In the genomic region with DNA sequence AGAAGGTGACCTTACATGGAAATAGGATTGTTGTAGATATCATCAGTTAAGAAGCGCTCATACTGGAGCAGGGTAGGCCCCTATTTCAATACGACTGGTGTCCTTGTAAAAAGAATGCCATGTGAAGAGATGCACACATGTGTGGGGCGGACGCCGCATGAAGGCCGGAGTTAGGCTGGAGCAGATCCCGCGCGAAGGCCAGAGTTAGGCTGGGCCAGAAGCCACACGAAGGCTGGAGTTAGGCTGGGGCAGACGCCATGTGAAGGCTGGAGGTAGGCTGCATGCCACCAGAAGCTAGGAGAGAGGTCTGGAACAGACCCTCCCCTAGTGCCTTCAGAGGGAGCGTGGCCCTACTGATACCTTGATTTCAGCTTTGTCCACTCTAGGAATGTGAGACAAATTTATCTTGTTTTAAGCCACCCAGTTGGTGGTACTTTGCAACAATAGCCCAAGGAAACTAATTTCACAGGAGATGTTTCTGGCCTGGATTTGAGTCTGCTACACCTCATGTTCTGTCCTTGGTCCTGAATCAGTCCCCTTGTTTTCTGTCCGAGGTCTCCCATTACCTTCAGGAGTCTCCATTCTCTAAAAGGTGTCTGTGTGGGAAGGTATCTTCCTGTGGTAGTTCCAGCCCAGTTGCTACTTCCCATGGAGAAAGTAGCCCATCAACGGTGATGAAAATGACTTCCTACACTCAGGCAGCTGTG, we compare ENCODE assay signal across 21 cellular contexts.
A peak's percentile ranks its signal among the peaks of the same experiment; 100 is the strongest.
DNase-seq lines count a peak whose midpoint lies in the region; ATAC-seq, FAIRE-seq and TF ChIP-seq lines count a peak whose summit lies in the region.
"Had no signal": no experiment of that assay in that cellular context is flagged by ENCODE, and none has a peak within 500 bp of the region (broad histone marks: within the 10 kb centered on the region; RNA-seq: fewer than 3 reads in every experiment).

No MANE protein-coding gene starts in this region.

- in situ Hi-C loops in GM12878 (cut with MboI): no loop called here
- in situ Hi-C loops in HepG2 (cut with HindIII; ENCODE audit: extremely low pct_ligation_motif_present, low pct_unique_long_range_greater_than_20kb): no loop called here

- no TSS peak for BruUV-seq in GM12878 (replicated peaks; lab: Mats Ljungman, UMichigan)
- no TSS peak for BruUV-seq in HepG2 (replicated peaks; lab: Mats Ljungman, UMichigan)

- POLR2A ChIA-PET in HEK293 (lab: Yijun Ruan, JAX): no interaction called here
- POLR2A ChIA-PET in GM12878 (lab: Charles Lee): no interaction called here
- POLR2A ChIA-PET in HepG2 (lab: Yijun Ruan, JAX): no interaction called here
- POLR2A ChIA-PET in HEK293T (lab: Yijun Ruan, JAX): no interaction called here

- peak; percentile 21 for DNase-seq in AG08395 (ENCODE audit: low spot score)
- DNase-seq in GM12878 (ENCODE audit: low read depth, low spot score): no peak
- no peak for DNase-seq in HepG2 (ENCODE audit: low spot score)
- no peak for DNase-seq in mucosa of gallbladder (ENCODE audit: low spot score)
- DNase-seq in HEK293T (ENCODE audit: extremely low spot score): no peak
- DNase-seq in amniotic stem cell (lab: John Stamatoyannopoulos, UW): no peak
- DNase-seq in A172 (ENCODE audit: low spot score): no peak
- DNase-seq: ACHN; Calu3; CD4-positive, alpha-beta T cell; DMS79 treated with DMSO at 0.1 percent for 48 hours; GF-D8; NCI-H1092; NCI-H345; NCI-H69; NK-92 treated with Interleukin-12 subunit alpha and Interleukin-12 subunit beta, amount 100 ng/mL, for 24 hours; PC-9 had no signal

- H3K4me1 ChIP-seq in HEK293 (ENCODE audit: control insufficient read depth, insufficient read depth, low read length): 0 out of 2 replicates have a peak, but pooled peaks cover 4% of the 10 kb centered on the region
- no peaks in the 10 kb centered on the region for H3K4me1 ChIP-seq in GM12878 (ENCODE audit: control insufficient read depth, insufficient read depth, low read length)
- H3K4me1 ChIP-seq in HepG2 (ENCODE audit: insufficient read depth, low read length): peaks cover 14% of the 10 kb centered on the region

- no peak overlapping the region for H3K4me2 ChIP-seq in GM12878 (ENCODE audit: control insufficient read depth, insufficient read depth)
- no peak overlapping the region for H3K4me2 ChIP-seq in HepG2 (ENCODE audit: low read depth, low read length)
- H3K4me2 ChIP-seq: PC-9 had no signal

- H3K9ac ChIP-seq in GM12878 (ENCODE audit: control insufficient read depth, insufficient read depth, low read length): no peak overlapping the region
- no peak overlapping the region for H3K9ac ChIP-seq in HepG2 (ENCODE audit: insufficient read depth, low read depth, low read length)

- TF ChIP-seq POLR2A in GM12878 (IDR thresholded peaks at IDR 0.05; ENCODE audit: low read depth, low read length): no peak
- TF ChIP-seq POLR2A in HepG2 (IDR thresholded peaks at IDR 0.05; ENCODE audit: insufficient read depth in 1 of 2, low read depth in 2 of 2, low read length in 2 of 2): no peak

- 46% methylated on average over 14 of the region's 14 CpGs for WGBS in GM12878 (ENCODE audit: insufficient coverage, insufficient replicate concordance, low lambda C conversion rate, missing lambda C conversion rate)
- WGBS in HepG2 (ENCODE audit: low lambda C conversion rate): 94% methylated on average over 14 of the region's 14 CpGs

- no peak for TF ChIP-seq EP300 in GM12878 (IDR thresholded peaks at IDR 0.05; ENCODE audit: borderline replicate concordance in 1 of 2, control insufficient read depth in 1 of 2, low read depth in 2 of 2, low read length in 2 of 2)
- TF ChIP-seq EP300 in HepG2 (IDR thresholded peaks at IDR 0.05; ENCODE audit: low read depth in 2 of 2, low read length in 2 of 2): no peak
- no peak for TF ChIP-seq EP300 in HepG2 (CRISPR knock-in tag; IDR thresholded peaks at IDR 0.05; ENCODE audit: borderline replicate concordance)

- no peaks in the 10 kb centered on the region for H3K9me3 ChIP-seq in HEK293 (ENCODE audit: control insufficient read depth, insufficient read depth, low read depth, low read length)
- no peaks in the 10 kb centered on the region for H3K9me3 ChIP-seq in GM12878 (replicated peaks; ENCODE audit: control insufficient read depth, insufficient read depth, low read length)
- no peaks in the 10 kb centered on the region for H3K9me3 ChIP-seq in HepG2 (ENCODE audit: low read length)

- CTCF ChIA-PET in HEK293 (lab: Yijun Ruan, JAX): interaction anchor here (1.0 kb wide), 1 partner anchor 12 kb away, joined by 3 read pairs; no protein-coding TSS in a partner anchor
- CTCF ChIA-PET in GM12878 (lab: Yijun Ruan, JAX): no interaction called here
- CTCF ChIA-PET in HepG2 (lab: Yijun Ruan, JAX; ENCODE audit: low intra/inter-chr PET ratio, low total read pairs): no interaction called here
- CTCF ChIA-PET in HEK293T (lab: Yijun Ruan, JAX): no interaction called here

- FAIRE-seq in GM12878 (lab: Jason Lieb, UNC) (no peak), HepG2 (lab: Jason Lieb, UNC) (no peak)
- FAIRE-seq: H1 had no signal

- intact Hi-C loops in GM12878 (cut with micrococcal nuclease; ENCODE audit: unreplicated experiment) (no loop called here), HepG2 (cut with micrococcal nuclease; ENCODE audit: unreplicated experiment) (no loop called here)

- ATAC-seq in GM12878 (no peak), HepG2 (peak; percentile 41)
- ATAC-seq: Right ventricle myocardium inferior had no signal

- no peak for TF ChIP-seq CTCF in HEK293 (tag by site-specific recombination; IDR thresholded peaks at IDR 0.05)
- no peak for TF ChIP-seq CTCF in GM12878 (IDR thresholded peaks at IDR 0.05 in 2 of 3, conservative IDR thresholded peaks at IDR 0.05 in 1 of 3; ENCODE audit: control insufficient read depth in 2 of 3, extremely low read depth in 1 of 3, insufficient read depth in 1 of 3, low read depth in 3 of 3, low read length in 3 of 3)
- TF ChIP-seq CTCF in HepG2 (CRISPR knock-in tag; IDR thresholded peaks at IDR 0.05): no peak

- TF ChIP-seq RAD21 in GM12878 (IDR thresholded peaks at IDR 0.05; ENCODE audit: insufficient read depth, low read depth, low read length) (no peak), HepG2 (CRISPR knock-in tag; IDR thresholded peaks at IDR 0.05) (no peak)

- no peaks in the 10 kb centered on the region for H3K27me3 ChIP-seq in GM12878 (replicated peaks in 1 of 2; ENCODE audit: control insufficient read depth in 2 of 2, insufficient read depth in 2 of 2, low read length in 1 of 2)
- H3K27me3 ChIP-seq in HepG2 (ENCODE audit: control insufficient read depth in 1 of 2, insufficient read depth in 2 of 2, low read length in 2 of 2): no peaks in the 10 kb centered on the region

- H3K79me2 ChIP-seq in GM12878 (ENCODE audit: control insufficient read depth, insufficient read depth, low read length) (no peaks in the 10 kb centered on the region), HepG2 (ENCODE audit: insufficient read depth, low read length) (no peaks in the 10 kb centered on the region)

- H4K20me1 ChIP-seq in GM12878 (ENCODE audit: control insufficient read depth, insufficient read depth) (no peaks in the 10 kb centered on the region), HepG2 (ENCODE audit: insufficient read depth, low read length) (no peaks in the 10 kb centered on the region)

- H3K4me3 ChIP-seq in HEK293 (ENCODE audit: low read depth, low read length): no peak overlapping the region
- H3K4me3 ChIP-seq in GM12878: no peak overlapping the region
- no peak overlapping the region for H3K4me3 ChIP-seq in HepG2 (replicated peaks in 1 of 3; ENCODE audit: insufficient read depth in 1 of 3, low read depth in 2 of 3, low read length in 3 of 3)
- H3K4me3 ChIP-seq: PC-9, SK-N-MC had no signal

- SMC1A ChIA-PET in GM12878 (lab: Charles Lee; ENCODE audit: uncharacterized antibody, unreplicated experiment): no interaction called here

- H3K36me3 ChIP-seq in HEK293 (ENCODE audit: control insufficient read depth in 2 of 2, insufficient read depth in 1 of 2, low read length in 2 of 2): no peaks in the 10 kb centered on the region
- no peaks in the 10 kb centered on the region for H3K36me3 ChIP-seq in GM12878 (ENCODE audit: control insufficient read depth in 2 of 2, insufficient read depth in 2 of 2, low read length in 1 of 2)
- no peaks in the 10 kb centered on the region; a peak in 1 of 5 replicates for H3K36me3 ChIP-seq in HepG2 (replicated peaks in 1 of 2; ENCODE audit: control insufficient read depth in 1 of 2, insufficient read depth in 2 of 2, low read length in 2 of 2)

- RAD21 ChIA-PET in GM12878 (lab: Charles Lee; ENCODE audit: unreplicated experiment): no interaction called here

- H3K27ac ChIP-seq in HEK293 (ENCODE audit: extremely low read depth, low read depth, low read length): no peak overlapping the region
- no peak overlapping the region for H3K27ac ChIP-seq in GM12878 (ENCODE audit: control insufficient read depth, insufficient read depth)
- H3K27ac ChIP-seq in HepG2 (ENCODE audit: extremely low read length, insufficient read depth, low read length): no peak overlapping the region
- H3K27ac ChIP-seq: PC-9, SK-N-MC had no signal

- H2AFZ ChIP-seq in GM12878 (ENCODE audit: control insufficient read depth, low read depth, low read length) (no peak overlapping the region), HepG2 (ENCODE audit: low read length) (no peak overlapping the region)
- H2AFZ ChIP-seq: PC-9 had no signal

TF ChIP-seq in HEK293, 187 proteins besides CTCF, POLR2A, EP300 and RAD21 (continues in another document):
- no peak for TF ChIP-seq ZNF133 (tag by site-specific recombination; IDR thresholded peaks at IDR 0.05)

TF ChIP-seq in GM12878, 131 proteins besides CTCF, POLR2A, EP300 and RAD21 (continues in another document):
- TF ChIP-seq IRF4 (IDR thresholded peaks at IDR 0.05; ENCODE audit: low read depth, low read length): no peak

TF ChIP-seq in HepG2, 621 proteins besides CTCF, POLR2A, EP300 and RAD21 (continues in another document):
- TF ChIP-seq ZNF589 (CRISPR knock-in tag; conservative IDR thresholded peaks at IDR 0.05) (0 out of 2 replicates have a peak, but pooled peaks have one; percentile 14), GABPA (IDR thresholded peaks at IDR 0.05; ENCODE audit: low read depth, low read length) (no peak), GABPA (CRISPR knock-in tag; IDR thresholded peaks at IDR 0.05; ENCODE audit: low read depth) (0 out of 2 replicates have a peak, but pooled peaks have one; percentile 25)

TF ChIP-seq in HEK293T, 16 proteins besides CTCF, POLR2A, EP300 and RAD21 (continues in another document):
- TF ChIP-seq SP1 (IDR thresholded peaks at IDR 0.05) (no peak), CTBP1 (IDR thresholded peaks at IDR 0.05; ENCODE audit: borderline replicate concordance) (no peak), BHLHE40 (IDR thresholded peaks at IDR 0.05; ENCODE audit: borderline replicate concordance) (no peak), ELF4 (IDR thresholded peaks at IDR 0.05) (no peak), PKNOX1 (IDR thresholded peaks at IDR 0.05) (no peak), ARNT (IDR thresholded peaks at IDR 0.05) (no peak)
